20 cellular contexts compared by ENCODE assay signal in genomic region chr6:118930680-118931079, GRCh38.
"Had no signal": no experiment of that assay in that cellular context is flagged by ENCODE, and none has a peak within 500 bp of the region (broad histone marks: within the 10 kb centered on the region; RNA-seq: fewer than 3 reads in every experiment).

No MANE protein-coding gene starts in this region.

- H3K27me3 Mint-ChIP-seq: activated CD4-positive, alpha-beta memory T cell treated with anti-CD3 and anti-CD28 coated beads, Interleukin-2, amount 10 ng/mL, durations not matched to agents 7 days and 5 days; activated naive CD4-positive, alpha-beta T cell treated with anti-CD3 and anti-CD28 coated beads, Interleukin-2, amount 10 ng/mL, durations not matched to agents 7 days and 5 days; activated T-cell treated with anti-CD3 and anti-CD28 coated beads, Interleukin-2, amount 50 U/mL, for 24 hours had no signal

- H3K9me3 Mint-ChIP-seq: activated CD4-positive, alpha-beta memory T cell treated with anti-CD3 and anti-CD28 coated beads, Interleukin-2, amount 10 ng/mL, durations not matched to agents 7 days and 5 days; activated naive CD4-positive, alpha-beta T cell treated with anti-CD3 and anti-CD28 coated beads, Interleukin-2, amount 10 ng/mL, durations not matched to agents 7 days and 5 days; activated T-cell treated with anti-CD3 and anti-CD28 coated beads, Interleukin-2, amount 50 U/mL, for 24 hours; neural crest cell; stimulated activated effector memory CD8-positive, alpha-beta T cell treated with anti-CD3 and anti-CD28 coated beads, Interleukin-12 subunit alpha, Interleukin-12 subunit beta, amount 100 ng/mL, for 72 hours; WTC11 had no signal

- H3K27me3 ChIP-seq: adrenal gland, body of pancreas, sigmoid colon had no signal

- H3K9me3 ChIP-seq: adrenal gland, body of pancreas, psoas muscle, sigmoid colon had no signal

- H3K27ac Mint-ChIP-seq: activated CD4-positive, alpha-beta memory T cell treated with anti-CD3 and anti-CD28 coated beads, Interleukin-2, amount 10 ng/mL, durations not matched to agents 7 days and 5 days; activated naive CD4-positive, alpha-beta T cell treated with anti-CD3 and anti-CD28 coated beads, Interleukin-2, amount 10 ng/mL, durations not matched to agents 7 days and 5 days; activated T-cell treated with anti-CD3 and anti-CD28 coated beads, Interleukin-2, amount 50 U/mL, for 24 hours; stimulated activated effector memory CD8-positive, alpha-beta T cell treated with anti-CD3 and anti-CD28 coated beads, Interleukin-12 subunit alpha, Interleukin-12 subunit beta, amount 100 ng/mL, for 72 hours; WTC11 had no signal

- ATAC-seq: body of pancreas; psoas muscle; stimulated activated effector memory CD8-positive, alpha-beta T cell treated with anti-CD3 and anti-CD28 coated beads, Interleukin-12 subunit alpha, Interleukin-12 subunit beta, amount 100 ng/mL, for 72 hours; WTC11 had no signal

- H3K4me3 Mint-ChIP-seq: activated CD4-positive, alpha-beta memory T cell treated with anti-CD3 and anti-CD28 coated beads, Interleukin-2, amount 10 ng/mL, durations not matched to agents 7 days and 5 days; activated naive CD4-positive, alpha-beta T cell treated with anti-CD3 and anti-CD28 coated beads, Interleukin-2, amount 10 ng/mL, durations not matched to agents 7 days and 5 days; activated T-cell treated with anti-CD3 and anti-CD28 coated beads, Interleukin-2, amount 50 U/mL, for 24 hours; neural crest cell; stimulated activated effector memory CD8-positive, alpha-beta T cell treated with anti-CD3 and anti-CD28 coated beads, Interleukin-12 subunit alpha, Interleukin-12 subunit beta, amount 100 ng/mL, for 72 hours; WTC11 had no signal

- DNase-seq: activated CD4-positive, alpha-beta memory T cell treated with anti-CD3 and anti-CD28 coated beads, Interleukin-2, amount 10 ng/mL, durations not matched to agents 7 days and 5 days; activated CD4-positive, alpha-beta T cell treated with anti-CD3 and anti-CD28 coated beads for 4 hours; activated naive CD4-positive, alpha-beta T cell treated with anti-CD3 and anti-CD28 coated beads, Interleukin-2, amount 10 ng/mL, durations not matched to agents 7 days and 5 days; activated T-cell treated with anti-CD3 and anti-CD28 coated beads, Interleukin-2, amount 50 U/mL, for 24 hours; adrenal gland; body of pancreas; central memory CD4-positive, alpha-beta T cell; cortex of kidney; effector CD4-positive, alpha-beta T cell; islet precursor cell; midbrain; psoas muscle; sigmoid colon; stimulated activated CD4-positive, alpha-beta T cell treated with anti-CD3 and anti-CD28 coated beads, Interleukin-12 subunit alpha, Interleukin-12 subunit beta, amount 100 ng/mL, for 4 hours; stimulated activated CD4-positive, alpha-beta T cell treated with anti-CD3 and anti-CD28 coated beads, Interleukin-2, amount 100 ng/mL, for 24 hours; T-helper 2 cell had no signal

- H3K27ac ChIP-seq: adrenal gland, body of pancreas, psoas muscle, sigmoid colon had no signal

- H3K4me3 ChIP-seq: adrenal gland, body of pancreas, lung, psoas muscle, sigmoid colon had no signal
